In the genomic region with DNA sequence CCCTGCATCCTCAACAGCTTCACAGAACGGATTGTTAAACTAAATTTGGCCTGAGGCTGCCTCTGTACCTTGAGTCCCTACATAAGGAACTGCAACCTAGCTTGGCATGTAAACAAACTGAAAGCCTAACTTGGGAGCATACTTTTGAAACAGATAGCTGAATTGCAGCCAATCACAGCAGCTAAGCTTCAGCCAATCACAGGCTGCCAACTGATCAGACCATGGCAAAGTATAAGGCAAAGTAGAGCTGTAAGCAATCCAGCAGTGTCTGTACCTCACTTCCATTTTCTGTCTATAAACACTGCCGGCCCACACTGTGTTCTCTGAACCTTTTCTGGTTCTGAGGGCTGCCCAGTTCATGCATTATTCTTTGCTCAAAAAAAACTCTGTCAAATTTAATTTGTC, we compare ENCODE assay signal across 12 cellular contexts. TPM values are rescaled to one million over a fixed set of nuclear protein-coding genes. Genes with fewer than 3 reads are reported as not detected.
DNase-seq lines count a peak whose midpoint lies in the region; ATAC-seq, FAIRE-seq and TF ChIP-seq lines count a peak whose summit lies in the region.
"Had no signal": no experiment of that assay in that cellular context is flagged by ENCODE, and none has a peak within 500 bp of the region (broad histone marks: within the 10 kb centered on the region; RNA-seq: fewer than 3 reads in every experiment).

No MANE protein-coding gene starts in this region.

- TF ChIP-seq CTCF in HFF-Myc (IDR thresholded peaks at IDR 0.05; ENCODE audit: low read depth, low read length, missing control alignments) (no peak), heart left ventricle (IDR thresholded peaks at IDR 0.05) (no peak), pancreas (IDR thresholded peaks at IDR 0.05) (no peak)

- H3K36me3 ChIP-seq in heart left ventricle: no peaks in the 10 kb centered on the region
- H3K36me3 ChIP-seq in pancreas: no peaks in the 10 kb centered on the region
- H3K36me3 ChIP-seq: ascending aorta had no signal

- FAIRE-seq in pancreas (lab: Jason Lieb, UNC): no peak

- 69 to 82% (median 78%) methylated on average over 2 of the region's 2 CpGs for WGBS in heart left ventricle, 4 donors
- WGBS in pancreas, 2 donors: 75 to 82% methylated on average over 2 of the region's 2 CpGs

- H3K9me3 ChIP-seq in heart left ventricle (peaks cover 0 to 6% (median 0%) of the 10 kb centered on the region in 12 donors), pancreas (no peaks in the 10 kb centered on the region)

- no peaks in the 10 kb centered on the region for H3K27me3 ChIP-seq in heart left ventricle
- H3K27me3 ChIP-seq in pancreas: no peaks in the 10 kb centered on the region
- H3K27me3 ChIP-seq: ascending aorta had no signal

- H3K27ac ChIP-seq in heart left ventricle (no peak overlapping the region), pancreas (no peak overlapping the region)
- H3K27ac ChIP-seq: ascending aorta had no signal

- no peak for TF ChIP-seq POLR2A in heart left ventricle (IDR thresholded peaks at IDR 0.05)

- H3K4me1 ChIP-seq in heart left ventricle (no peaks in the 10 kb centered on the region), pancreas (no peaks in the 10 kb centered on the region)
- H3K4me1 ChIP-seq: ascending aorta had no signal

- ATAC-seq in heart left ventricle (no peak), pancreas (no peak)

- intact Hi-C loops in heart left ventricle (cut with DNase I) (no loop called here), pancreas (cut with DNase I) (no loop called here)

- H3K4me3 ChIP-seq in HFF-Myc (replicated peaks; ENCODE audit: low read depth, low read length) (no peak overlapping the region), heart left ventricle (no peak overlapping the region), pancreas (no peak overlapping the region)
- H3K4me3 ChIP-seq: ascending aorta had no signal

- DNase-seq in ELF-1 (ENCODE audit: low read depth, low spot score) (peak; percentile 66), HFF-Myc (ENCODE audit: extremely low read depth, low read depth) (peak; percentile 25), RKO (ENCODE audit: low spot score) (peak; percentile 69), fibroblast of peridontal ligament (ENCODE audit: extremely low read depth) (peak; percentile 19), NCI-H510A treated with DMSO at 0.1 percent for 48 hours (lab: John Stamatoyannopoulos, UW) (no peak), heart left ventricle (no peak), DMS79 treated with DMSO at 0.1 percent for 48 hours (lab: John Stamatoyannopoulos, UW) (no peak), pancreas (no peak)
- DNase-seq: activated CD4-positive, alpha-beta T cell treated with anti-CD3 and anti-CD28 coated beads, Interleukin-2, amount 10 ng/mL, durations not matched to agents 24 days and 14 days; CD4-positive, CD25-positive, alpha-beta regulatory T cell; NCI-H1436 had no signal

RNA-seq across cellular contexts. Expression of a gene that starts 8.9 kb away (rescaled TPM):
- total RNA-seq in heart left ventricle (10 to 100 TPM in 2 of 9 donors, 1 to 10 TPM in 7; 1.4 to 13.9 (median 5.3) TPM), pancreas (1 to 10 TPM; 2.6 to 8.0 (median 6.0) TPM)
- polyA plus RNA-seq in heart left ventricle (under 1 TPM; 0.22 to 0.61 TPM), pancreas (1 to 10 TPM; 1.1 to 2.0 TPM)

RNA-seq across cellular contexts. Expression of a gene that starts 31.9 kb away (rescaled TPM):
- total RNA-seq in heart left ventricle (100 to 1,000 TPM in 7 of 9 donors, 10 to 100 TPM in 2; 73.2 to 116 (median 103) TPM), pancreas (10 to 100 TPM; 36.6 to 43.6 (median 40.3) TPM)
- polyA plus RNA-seq in heart left ventricle (10 to 100 TPM; 28.9 to 43.3 TPM), pancreas (10 to 100 TPM; 12.2 to 18.3 TPM)

Comparison
In these comparisons a context has a peak if more than half of its experiments do, and no peak if none do; other contexts are left out.
1. DNase-seq: peak in ELF-1 (single experiment), HFF-Myc (single experiment), RKO (single experiment) and fibroblast of peridontal ligament (single experiment); none in NCI-H510A treated with DMSO at 0.1 percent for 48 hours (single experiment), heart left ventricle (0 of 5), DMS79 treated with DMSO at 0.1 percent for 48 hours (single experiment) and pancreas (0 of 6).